ENCODE assay signal across 8 cellular contexts in genomic region chr10:112446055-112446854, GRCh38. TPM values are rescaled to one million over a fixed set of nuclear protein-coding genes. Genes with fewer than 3 reads are reported as not detected.
DNase-seq lines count a peak whose midpoint lies in the region; ATAC-seq and FAIRE-seq lines count a peak whose summit lies in the region.

No MANE protein-coding gene starts in this region.

- no peaks in the 10 kb centered on the region for H3K27me3 Mint-ChIP-seq in naive B cell

- DNase-seq in COLO668 (lab: John Stamatoyannopoulos, UW; ENCODE audit: unreplicated experiment) = peak; percentile 0
- peak; percentile 23 for DNase-seq in SKM-1 (lab: John Stamatoyannopoulos, UW; ENCODE audit: unreplicated experiment)
- no peak for DNase-seq in naive B cell
- DNase-seq in hippocampal formation (lab: John Stamatoyannopoulos, UW) = no peak
- no peak for DNase-seq in HTR-8/SVneo (ENCODE audit: insufficient read length, low spot score)

- H3K4me1 Mint-ChIP-seq in naive B cell = peaks cover 31 to 45% (median 41%) of the 10 kb centered on the region in 3 donors

- H3K4me3 ChIP-seq in endocrine pancreas (ENCODE audit: control insufficient read depth, insufficient read depth, low read length) = peak overlapping the region; percentile 91

- no peaks in the 10 kb centered on the region for H3K9me3 ChIP-seq in endocrine pancreas (ENCODE audit: control insufficient read depth, low read length)

- H3K9ac ChIP-seq in endocrine pancreas (ENCODE audit: control insufficient read depth, insufficient read depth, low read length) = peak overlapping the region; percentile 44

- H3K9me3 Mint-ChIP-seq in naive B cell = no peaks in the 10 kb centered on the region

- FAIRE-seq in HTR-8/SVneo (lab: Jason Lieb, UNC) = no peak

- H3K4me1 ChIP-seq in endocrine pancreas (ENCODE audit: control insufficient read depth, insufficient read depth, low read length) = peaks cover 9% of the 10 kb centered on the region

- H3K4me3 Mint-ChIP-seq in naive B cell = peak overlapping the region; percentile 87 to 100 (median 97)

- H3K36me3 Mint-ChIP-seq in naive B cell = peaks cover 4 to 10% of the 10 kb centered on the region in 2 donors

- no peaks in the 10 kb centered on the region for H3K36me3 ChIP-seq in endocrine pancreas (ENCODE audit: control insufficient read depth, insufficient read depth, low read length)

- peak; percentile 33 for ATAC-seq in HG02870 (IDR thresholded peaks at IDR 0.05; ENCODE audit: unreplicated experiment)
- no peak for ATAC-seq in naive B cell (ENCODE audit: low read depth in 2 of 2)
- ATAC-seq in GM18519 (IDR thresholded peaks at IDR 0.05; ENCODE audit: low FRiP score, unreplicated experiment) = no peak

- no peaks in the 10 kb centered on the region for H3K27me3 ChIP-seq in endocrine pancreas (ENCODE audit: control insufficient read depth, insufficient read depth, low read length)

- H3K27ac Mint-ChIP-seq in naive B cell = peak overlapping the region; percentile 94 to 99 (median 98)

RNA-seq across cellular contexts. Expression of gene ZDHHC6, which starts 0.5 kb away (rescaled TPM):
- 10 to 100 TPM; 18.4 to 44.6 (median 33.3) TPM for polyA plus RNA-seq in naive B cell (ENCODE audit: low read depth in 6 of 6)

RNA-seq across cellular contexts. Expression of gene VTI1A, which starts 0.8 kb away (rescaled TPM):
- 10 to 100 TPM; 24.9 to 42.9 (median 40.3) TPM for polyA plus RNA-seq in naive B cell (ENCODE audit: low read depth in 6 of 6)

Comparison
In these comparisons a context has a peak if more than half of its experiments do, and no peak if none do; other contexts are left out.
1. DNase-seq: peak in COLO668 (single experiment) and SKM-1 (single experiment); none in naive B cell (single experiment), hippocampal formation (0 of 2) and HTR-8/SVneo (single experiment).